In the genomic region with DNA sequence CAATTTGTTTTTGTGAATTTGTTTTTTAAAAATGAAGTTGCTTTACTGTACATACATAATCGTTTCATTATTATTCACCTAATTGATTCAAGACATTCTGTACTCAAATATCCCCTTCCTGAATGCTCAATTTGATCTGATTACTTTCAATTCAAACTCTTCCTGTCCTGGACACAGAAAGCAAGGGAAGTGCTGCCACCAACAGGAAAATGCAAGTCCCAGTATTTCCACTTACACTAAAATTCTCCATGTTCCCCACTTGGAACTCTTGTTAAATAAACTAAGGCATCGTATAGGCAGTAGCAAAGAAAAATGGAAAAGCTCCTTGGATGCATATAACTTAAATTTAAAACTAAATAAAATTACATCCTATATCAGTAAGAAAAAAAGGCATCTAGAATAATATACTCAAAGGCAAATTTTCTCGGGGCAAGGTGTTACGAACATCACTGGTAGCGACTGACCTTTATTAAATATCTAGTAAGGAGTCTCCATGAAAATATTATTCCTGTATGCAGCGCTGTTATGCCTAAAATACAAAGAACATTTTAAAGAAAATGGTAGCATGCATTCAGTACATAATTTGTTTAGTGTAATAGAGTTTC, we compare ENCODE assay signal across 8 cellular contexts.
DNase-seq lines count a peak whose midpoint lies in the region; ATAC-seq and TF ChIP-seq lines count a peak whose summit lies in the region.

No MANE protein-coding gene starts in this region.

- TF ChIP-seq POLR2A in esophagus squamous epithelium (IDR thresholded peaks at IDR 0.05), result no peak

- WGBS in esophagus squamous epithelium, 2 donors, result 57 to 60% methylated on average over 6 of the region's 6 CpGs

- no peaks in the 10 kb centered on the region for H3K9me3 ChIP-seq in esophagus squamous epithelium

- DNase-seq in AG10803 (ENCODE audit: low read depth) (peak; percentile 31), HFF-Myc (ENCODE audit: extremely low read depth, low read depth) (peak; percentile 36), SK-MEL-5 (ENCODE audit: low read depth, low spot score) (peak; percentile 70), iPS DF 4.7 (ENCODE audit: extremely low read depth, low spot score) (peak; percentile 38), HUDEP-2 (lab: John Stamatoyannopoulos, UW; ENCODE audit: unreplicated experiment in 76 of 76) (no peak), T-helper 1 cell (no peak), esophagus squamous epithelium (lab: John Stamatoyannopoulos, UW) (no peak), natural killer cell (no peak)

- no peaks in the 10 kb centered on the region for H3K36me3 Mint-ChIP-seq in natural killer cell

- ATAC-seq in natural killer cell, result no peak

- H3K27ac ChIP-seq in esophagus squamous epithelium, result no peak overlapping the region

- H3K27ac Mint-ChIP-seq in natural killer cell, result no peak overlapping the region

- intact Hi-C loops in esophagus squamous epithelium (cut with DNase I) (no loop called here), natural killer cell (cut with micrococcal nuclease) (no loop called here)

- H3K4me3 ChIP-seq in AG10803 (ENCODE audit: low read length) (no peak overlapping the region), HFF-Myc (replicated peaks; ENCODE audit: low read depth, low read length) (no peak overlapping the region), esophagus squamous epithelium (no peak overlapping the region)

- H3K4me1 Mint-ChIP-seq in natural killer cell, result no peaks in the 10 kb centered on the region

- no peak overlapping the region for H3K4me3 Mint-ChIP-seq in natural killer cell

- H3K27me3 Mint-ChIP-seq in natural killer cell (ENCODE audit: low read depth in 2 of 2), result peaks cover 2 to 13% of the 10 kb centered on the region in 2 donors

- no peaks in the 10 kb centered on the region for H3K4me1 ChIP-seq in esophagus squamous epithelium

- in situ Hi-C loops in SK-MEL-5 (cut with HindIII; ENCODE audit: low pct_unique_long_range_greater_than_20kb, low sequenced_read_pairs), result no loop called here

- peak; percentile 41 for TF ChIP-seq CTCF in AG10803 (conservative IDR thresholded peaks at IDR 0.05; ENCODE audit: low read length)
- peak; percentile 54 for TF ChIP-seq CTCF in HFF-Myc (IDR thresholded peaks at IDR 0.05; ENCODE audit: low read depth, low read length, missing control alignments)
- TF ChIP-seq CTCF in esophagus squamous epithelium (IDR thresholded peaks at IDR 0.05), result peak in 1 of 6 experiments; percentile 47
- no peak for TF ChIP-seq CTCF in natural killer cell (IDR thresholded peaks at IDR 0.05)

- H3K27me3 ChIP-seq in esophagus squamous epithelium, result peaks cover 0 to 7% (median 0%) of the 10 kb centered on the region in 4 donors

- H3K9me3 Mint-ChIP-seq in natural killer cell, result no peaks in the 10 kb centered on the region

- no peaks in the 10 kb centered on the region for H3K36me3 ChIP-seq in esophagus squamous epithelium

Comparison
In these comparisons a context has a peak if more than half of its experiments do, and no peak if none do; other contexts are left out.
1. DNase-seq: peak in AG10803 (single experiment), HFF-Myc (single experiment), SK-MEL-5 (single experiment) and iPS DF 4.7 (single experiment); none in HUDEP-2 (0 of 76), T-helper 1 cell (0 of 5), esophagus squamous epithelium (single experiment) and natural killer cell (single experiment).